In genomic region chr6:116008470-116009229, GRCh38 we compare ENCODE assay signal across 1 cellular context.
TF ChIP-seq lines count a peak whose summit lies in the region.

No MANE protein-coding gene starts in this region.

TF ChIP-seq in GM12878, 131 proteins besides CTCF, POLR2A, EP300 and RAD21 (continued from another document and continues in another):
- TF ChIP-seq, protein P1, sequence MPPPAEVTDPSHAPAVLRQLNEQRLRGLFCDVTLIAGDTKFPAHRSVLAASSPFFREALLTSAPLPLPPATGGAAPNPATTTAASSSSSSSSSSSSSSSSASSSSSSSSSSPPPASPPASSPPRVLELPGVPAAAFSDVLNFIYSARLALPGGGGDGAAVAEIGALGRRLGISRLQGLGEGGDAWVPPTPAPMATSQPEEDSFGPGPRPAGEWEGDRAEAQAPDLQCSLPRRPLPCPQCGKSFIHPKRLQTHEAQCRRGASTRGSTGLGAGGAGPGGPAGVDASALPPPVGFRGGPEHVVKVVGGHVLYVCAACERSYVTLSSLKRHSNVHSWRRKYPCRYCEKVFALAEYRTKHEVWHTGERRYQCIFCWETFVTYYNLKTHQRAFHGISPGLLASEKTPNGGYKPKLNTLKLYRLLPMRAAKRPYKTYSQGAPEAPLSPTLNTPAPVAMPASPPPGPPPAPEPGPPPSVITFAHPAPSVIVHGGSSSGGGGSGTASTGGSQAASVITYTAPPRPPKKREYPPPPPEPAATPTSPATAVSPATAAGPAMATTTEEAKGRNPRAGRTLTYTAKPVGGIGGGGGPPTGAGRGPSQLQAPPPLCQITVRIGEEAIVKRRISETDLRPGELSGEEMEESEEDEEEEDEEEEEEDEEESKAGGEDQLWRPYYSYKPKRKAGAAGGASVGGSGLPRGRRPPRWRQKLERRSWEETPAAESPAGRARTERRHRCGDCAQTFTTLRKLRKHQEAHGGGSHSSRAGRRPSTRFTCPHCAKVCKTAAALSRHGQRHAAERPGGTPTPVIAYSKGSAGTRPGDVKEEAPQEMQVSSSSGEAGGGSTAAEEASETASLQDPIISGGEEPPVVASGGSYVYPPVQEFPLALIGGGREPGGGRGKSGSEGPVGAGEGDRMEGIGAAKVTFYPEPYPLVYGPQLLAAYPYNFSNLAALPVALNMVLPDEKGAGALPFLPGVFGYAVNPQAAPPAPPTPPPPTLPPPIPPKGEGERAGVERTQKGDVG (CRISPR knock-in tag; IDR thresholded peaks at IDR 0.05): no peak
- TF ChIP-seq, protein P2, sequence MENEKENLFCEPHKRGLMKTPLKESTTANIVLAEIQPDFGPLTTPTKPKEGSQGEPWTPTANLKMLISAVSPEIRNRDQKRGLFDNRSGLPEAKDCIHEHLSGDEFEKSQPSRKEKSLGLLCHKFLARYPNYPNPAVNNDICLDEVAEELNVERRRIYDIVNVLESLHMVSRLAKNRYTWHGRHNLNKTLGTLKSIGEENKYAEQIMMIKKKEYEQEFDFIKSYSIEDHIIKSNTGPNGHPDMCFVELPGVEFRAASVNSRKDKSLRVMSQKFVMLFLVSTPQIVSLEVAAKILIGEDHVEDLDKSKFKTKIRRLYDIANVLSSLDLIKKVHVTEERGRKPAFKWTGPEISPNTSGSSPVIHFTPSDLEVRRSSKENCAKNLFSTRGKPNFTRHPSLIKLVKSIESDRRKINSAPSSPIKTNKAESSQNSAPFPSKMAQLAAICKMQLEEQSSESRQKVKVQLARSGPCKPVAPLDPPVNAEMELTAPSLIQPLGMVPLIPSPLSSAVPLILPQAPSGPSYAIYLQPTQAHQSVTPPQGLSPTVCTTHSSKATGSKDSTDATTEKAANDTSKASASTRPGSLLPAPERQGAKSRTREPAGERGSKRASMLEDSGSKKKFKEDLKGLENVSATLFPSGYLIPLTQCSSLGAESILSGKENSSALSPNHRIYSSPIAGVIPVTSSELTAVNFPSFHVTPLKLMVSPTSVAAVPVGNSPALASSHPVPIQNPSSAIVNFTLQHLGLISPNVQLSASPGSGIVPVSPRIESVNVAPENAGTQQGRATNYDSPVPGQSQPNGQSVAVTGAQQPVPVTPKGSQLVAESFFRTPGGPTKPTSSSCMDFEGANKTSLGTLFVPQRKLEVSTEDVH (IDR thresholded peaks at IDR 0.05; ENCODE audit: low read depth, partially characterized antibody): no peak
- TF ChIP-seq JUNB (IDR thresholded peaks at IDR 0.05): no peak
- TF ChIP-seq, protein P3, sequence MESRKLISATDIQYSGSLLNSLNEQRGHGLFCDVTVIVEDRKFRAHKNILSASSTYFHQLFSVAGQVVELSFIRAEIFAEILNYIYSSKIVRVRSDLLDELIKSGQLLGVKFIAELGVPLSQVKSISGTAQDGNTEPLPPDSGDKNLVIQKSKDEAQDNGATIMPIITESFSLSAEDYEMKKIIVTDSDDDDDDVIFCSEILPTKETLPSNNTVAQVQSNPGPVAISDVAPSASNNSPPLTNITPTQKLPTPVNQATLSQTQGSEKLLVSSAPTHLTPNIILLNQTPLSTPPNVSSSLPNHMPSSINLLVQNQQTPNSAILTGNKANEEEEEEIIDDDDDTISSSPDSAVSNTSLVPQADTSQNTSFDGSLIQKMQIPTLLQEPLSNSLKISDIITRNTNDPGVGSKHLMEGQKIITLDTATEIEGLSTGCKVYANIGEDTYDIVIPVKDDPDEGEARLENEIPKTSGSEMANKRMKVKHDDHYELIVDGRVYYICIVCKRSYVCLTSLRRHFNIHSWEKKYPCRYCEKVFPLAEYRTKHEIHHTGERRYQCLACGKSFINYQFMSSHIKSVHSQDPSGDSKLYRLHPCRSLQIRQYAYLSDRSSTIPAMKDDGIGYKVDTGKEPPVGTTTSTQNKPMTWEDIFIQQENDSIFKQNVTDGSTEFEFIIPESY (IDR thresholded peaks at IDR 0.05): no peak
- TF ChIP-seq POLR2AphosphoS2 (IDR thresholded peaks at IDR 0.05; ENCODE audit: low read depth, low read length): no peak
- 0 out of 2 replicates have a peak, but pooled peaks have one; percentile 11 for TF ChIP-seq CREM (IDR thresholded peaks at IDR 0.05; ENCODE audit: low read depth)
- TF ChIP-seq FOXM1 (IDR thresholded peaks at IDR 0.05; ENCODE audit: low read depth, low read length): no peak
- 0 out of 2 replicates have a peak, but pooled peaks have one; percentile 40 for TF ChIP-seq NBN (IDR thresholded peaks at IDR 0.05)
- TF ChIP-seq RELB (IDR thresholded peaks at IDR 0.05; ENCODE audit: low read depth): peak; percentile 34; the same call in 1 of the 2 replicates
- TF ChIP-seq SPI1 (IDR thresholded peaks at IDR 0.05; ENCODE audit: borderline replicate concordance, insufficient read depth, low read depth, low read length): peak; percentile 91
- TF ChIP-seq PRDM15 (CRISPR knock-in tag; IDR thresholded peaks at IDR 0.05): no peak
- TF ChIP-seq USF1 (IDR thresholded peaks at IDR 0.05; ENCODE audit: borderline replicate concordance, extremely low read length, insufficient read depth, low read depth, low read length): no peak
- 0 out of 2 replicates have a peak, but pooled peaks have one; percentile 31 for TF ChIP-seq MLLT1 (IDR thresholded peaks at IDR 0.05)
- TF ChIP-seq, protein P4, sequence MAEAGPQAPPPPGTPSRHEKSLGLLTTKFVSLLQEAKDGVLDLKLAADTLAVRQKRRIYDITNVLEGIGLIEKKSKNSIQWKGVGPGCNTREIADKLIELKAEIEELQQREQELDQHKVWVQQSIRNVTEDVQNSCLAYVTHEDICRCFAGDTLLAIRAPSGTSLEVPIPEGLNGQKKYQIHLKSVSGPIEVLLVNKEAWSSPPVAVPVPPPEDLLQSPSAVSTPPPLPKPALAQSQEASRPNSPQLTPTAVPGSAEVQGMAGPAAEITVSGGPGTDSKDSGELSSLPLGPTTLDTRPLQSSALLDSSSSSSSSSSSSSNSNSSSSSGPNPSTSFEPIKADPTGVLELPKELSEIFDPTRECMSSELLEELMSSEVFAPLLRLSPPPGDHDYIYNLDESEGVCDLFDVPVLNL (IDR thresholded peaks at IDR 0.05; ENCODE audit: low read depth, low read length): no peak
- TF ChIP-seq NR2C2 (IDR thresholded peaks at IDR 0.05; ENCODE audit: borderline replicate concordance, control insufficient read depth, insufficient read length, low read depth): no peak
- no peak for TF ChIP-seq MEF2A (IDR thresholded peaks at IDR 0.05; ENCODE audit: insufficient read depth, low read depth, low read length)
- TF ChIP-seq GATAD2B (conservative IDR thresholded peaks at IDR 0.05; ENCODE audit: low read depth): no peak
- no peak for TF ChIP-seq TARDBP (IDR thresholded peaks at IDR 0.05; ENCODE audit: borderline replicate concordance)
- no peak for TF ChIP-seq SMAD5 (IDR thresholded peaks at IDR 0.05; ENCODE audit: low read depth)
- TF ChIP-seq PBX3 (IDR thresholded peaks at IDR 0.05; ENCODE audit: insufficient replicate concordance, low read depth, low read length): peak; percentile 87
- TF ChIP-seq ZNF384 (IDR thresholded peaks at IDR 0.05; ENCODE audit: borderline replicate concordance, low read depth, low read length): peak; percentile 51; the same call in 1 of the 2 replicates
- TF ChIP-seq, protein P5, sequence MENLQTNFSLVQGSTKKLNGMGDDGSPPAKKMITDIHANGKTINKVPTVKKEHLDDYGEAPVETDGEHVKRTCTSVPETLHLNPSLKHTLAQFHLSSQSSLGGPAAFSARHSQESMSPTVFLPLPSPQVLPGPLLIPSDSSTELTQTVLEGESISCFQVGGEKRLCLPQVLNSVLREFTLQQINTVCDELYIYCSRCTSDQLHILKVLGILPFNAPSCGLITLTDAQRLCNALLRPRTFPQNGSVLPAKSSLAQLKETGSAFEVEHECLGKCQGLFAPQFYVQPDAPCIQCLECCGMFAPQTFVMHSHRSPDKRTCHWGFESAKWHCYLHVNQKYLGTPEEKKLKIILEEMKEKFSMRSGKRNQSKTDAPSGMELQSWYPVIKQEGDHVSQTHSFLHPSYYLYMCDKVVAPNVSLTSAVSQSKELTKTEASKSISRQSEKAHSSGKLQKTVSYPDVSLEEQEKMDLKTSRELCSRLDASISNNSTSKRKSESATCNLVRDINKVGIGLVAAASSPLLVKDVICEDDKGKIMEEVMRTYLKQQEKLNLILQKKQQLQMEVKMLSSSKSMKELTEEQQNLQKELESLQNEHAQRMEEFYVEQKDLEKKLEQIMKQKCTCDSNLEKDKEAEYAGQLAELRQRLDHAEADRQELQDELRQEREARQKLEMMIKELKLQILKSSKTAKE (IDR thresholded peaks at IDR 0.05; ENCODE audit: low read depth, poor library complexity, severe bottlenecking): no peak
- no peak for TF ChIP-seq CBFB (IDR thresholded peaks at IDR 0.05; ENCODE audit: low read depth)
